ENCODE assay signal across 1 cellular context in the genomic region with DNA sequence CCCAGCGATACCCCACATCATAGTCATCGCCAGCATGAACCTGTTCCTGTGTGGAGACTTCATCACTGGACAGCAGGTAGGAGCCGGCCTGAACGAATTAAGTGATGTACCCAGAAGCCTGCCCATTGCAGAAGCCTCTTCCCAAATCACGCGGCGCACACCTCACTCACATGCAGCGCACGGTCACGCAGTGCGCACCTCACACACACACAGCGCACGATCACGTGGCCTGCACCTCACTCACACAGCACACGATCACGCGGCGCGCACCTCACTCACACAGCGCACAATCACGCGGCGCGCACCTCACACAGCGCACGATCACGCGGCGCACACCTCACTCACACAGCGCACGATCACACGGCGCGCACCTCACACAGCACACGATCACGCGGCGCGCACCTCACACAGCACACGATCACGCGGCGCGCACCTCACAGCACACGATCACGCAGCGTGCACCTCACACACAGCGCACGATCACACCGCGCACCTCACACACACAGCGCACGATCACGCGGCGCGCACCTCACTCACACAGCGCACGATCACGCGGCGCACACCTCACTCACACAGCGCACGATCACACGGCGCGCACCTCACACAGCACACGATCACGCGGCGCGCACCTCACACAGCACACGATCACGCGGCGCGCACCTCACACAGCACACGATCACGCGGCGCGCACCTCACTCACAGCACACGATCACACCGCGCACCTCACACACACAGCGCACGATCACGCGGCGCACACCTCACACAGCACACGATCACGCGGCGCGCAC.
TF ChIP-seq lines count a peak whose summit lies in the region.

No MANE protein-coding gene starts in this region.

TF ChIP-seq in GM12878, 131 proteins besides CTCF, POLR2A, EP300 and RAD21:
- peak; percentile 44 for TF ChIP-seq TARDBP (IDR thresholded peaks at IDR 0.05; ENCODE audit: borderline replicate concordance)
